8 cellular contexts compared by ENCODE assay signal in the genomic region with DNA sequence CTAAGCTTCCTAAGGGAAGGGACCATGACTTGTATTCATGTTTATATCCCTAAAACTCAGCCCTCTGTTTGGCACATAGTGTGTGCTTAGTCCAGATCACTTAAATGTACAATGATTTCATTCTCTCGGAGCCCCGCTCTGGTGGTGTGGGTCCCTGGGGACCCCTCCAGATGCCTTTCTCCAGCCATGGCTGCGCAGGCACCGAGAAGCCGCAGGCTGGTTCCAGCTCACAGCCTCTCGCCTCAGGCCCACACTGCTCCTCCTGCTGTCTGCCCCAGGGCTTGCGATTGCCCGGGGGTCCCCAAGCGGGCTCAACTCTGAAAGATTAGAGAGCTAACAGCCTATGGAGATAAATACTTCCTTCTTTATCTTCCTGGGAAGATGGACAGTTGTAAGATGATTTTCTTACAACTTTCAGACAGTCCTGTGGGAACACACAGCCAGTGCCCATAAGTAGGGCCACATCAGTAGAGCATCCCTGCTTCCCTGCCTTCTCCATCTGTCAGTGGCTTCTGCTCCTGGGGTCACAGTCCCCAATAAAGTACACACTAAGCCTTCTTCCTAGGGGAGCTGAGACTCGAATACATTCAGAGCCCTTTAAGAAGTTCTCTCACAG.
DNase-seq lines count a peak whose midpoint lies in the region; ATAC-seq and TF ChIP-seq lines count a peak whose summit lies in the region.

No MANE protein-coding gene starts in this region.

- CTCF ChIA-PET in activated CD8-positive, alpha-beta T cell treated with anti-CD3 and anti-CD28 coated beads for 36 hours (lab: Charles Lee) = interaction anchor here (2.5 to 4.2 kb wide), 4 partner anchors 8 to 77 kb away, joined by 12 to 19 read pairs (median 14); no protein-coding TSS in a partner anchor

- peaks cover 52% of the 10 kb centered on the region for H3K4me1 Mint-ChIP-seq in activated CD8-positive, alpha-beta T cell treated with anti-CD3 and anti-CD28 coated beads for 36 hours (ENCODE audit: low read depth)
- H3K4me1 Mint-ChIP-seq in stimulated activated naive CD8-positive, alpha-beta T cell treated with anti-CD3 and anti-CD28 coated beads, Interleukin-15, amount 100 ng/mL, for 72 hours = peaks cover 63% of the 10 kb centered on the region

- no peak overlapping the region for H2AFZ ChIP-seq in hepatocyte

- H3K4me3 ChIP-seq in hepatocyte = no peak overlapping the region

- H3K27me3 Mint-ChIP-seq in activated CD8-positive, alpha-beta T cell treated with anti-CD3 and anti-CD28 coated beads for 36 hours = no peaks in the 10 kb centered on the region
- no peaks in the 10 kb centered on the region for H3K27me3 Mint-ChIP-seq in stimulated activated naive CD8-positive, alpha-beta T cell treated with anti-CD3 and anti-CD28 coated beads, Interleukin-15, amount 100 ng/mL, for 72 hours

- peak overlapping the region; percentile 63 for H3K4me2 ChIP-seq in hepatocyte

- peak overlapping the region; percentile 98 for H3K27ac Mint-ChIP-seq in activated CD8-positive, alpha-beta T cell treated with anti-CD3 and anti-CD28 coated beads for 36 hours
- peak overlapping the region; percentile 98 for H3K27ac Mint-ChIP-seq in stimulated activated naive CD8-positive, alpha-beta T cell treated with anti-CD3 and anti-CD28 coated beads, Interleukin-15, amount 100 ng/mL, for 72 hours

- peaks cover 36% of the 10 kb centered on the region for H3K4me1 ChIP-seq in hepatocyte (ENCODE audit: insufficient read depth)

- H3K36me3 Mint-ChIP-seq in activated CD8-positive, alpha-beta T cell treated with anti-CD3 and anti-CD28 coated beads for 36 hours (ENCODE audit: low read depth) = peaks cover 23% of the 10 kb centered on the region

- TF ChIP-seq CTCF in activated CD8-positive, alpha-beta T cell treated with anti-CD3 and anti-CD28 coated beads for 36 hours (IDR thresholded peaks at IDR 0.05) = no peak
- no peak for TF ChIP-seq CTCF in hepatocyte (IDR thresholded peaks at IDR 0.05; ENCODE audit: poor library complexity)

- H3K4me3 Mint-ChIP-seq in activated CD8-positive, alpha-beta T cell treated with anti-CD3 and anti-CD28 coated beads for 36 hours = peak overlapping the region; percentile 71
- peak overlapping the region; percentile 77 to 90 for H3K4me3 Mint-ChIP-seq in stimulated activated naive CD8-positive, alpha-beta T cell treated with anti-CD3 and anti-CD28 coated beads, Interleukin-15, amount 100 ng/mL, for 72 hours

- peak overlapping the region; percentile 97 for H3K27ac ChIP-seq in hepatocyte

- DNase-seq in activated CD8-positive, alpha-beta T cell treated with anti-CD3 and anti-CD28 coated beads for 36 hours = peak; percentile 19
- DNase-seq in hepatocyte (ENCODE audit: low spot score) = no peak
- peak; percentile 18 to 21 for DNase-seq in stimulated activated naive CD8-positive, alpha-beta T cell treated with anti-CD3 and anti-CD28 coated beads, Interleukin-15, amount 100 ng/mL, for 72 hours
- DNase-seq in KBM-7 = no peak
- no peak for DNase-seq in NCI-H1092 treated with DMSO at 0.1 percent for 48 hours (lab: John Stamatoyannopoulos, UW)
- DNase-seq in HPDE6-E6E7 (ENCODE audit: extremely low spot score) = no peak

- no peaks in the 10 kb centered on the region for H3K36me3 ChIP-seq in hepatocyte (replicated peaks; ENCODE audit: insufficient read depth, low read depth)

- in situ Hi-C loops in KBM-7 (cut with MboI; ENCODE audit: low pct_unique_long_range_greater_than_20kb, low sequenced_read_pairs) = no loop called here

- no peaks in the 10 kb centered on the region for H3K9me2 ChIP-seq in hepatocyte (replicated peaks; ENCODE audit: insufficient read depth)

- 90% methylated on average over 10 of the region's 10 CpGs for WGBS in hepatocyte (ENCODE audit: low lambda C conversion rate, missing lambda C conversion rate)

- H3K9me3 ChIP-seq in hepatocyte (ENCODE audit: low read depth) = no peaks in the 10 kb centered on the region

- no peaks in the 10 kb centered on the region for H3K9me3 Mint-ChIP-seq in activated CD8-positive, alpha-beta T cell treated with anti-CD3 and anti-CD28 coated beads for 36 hours
- H3K9me3 Mint-ChIP-seq in stimulated activated naive CD8-positive, alpha-beta T cell treated with anti-CD3 and anti-CD28 coated beads, Interleukin-15, amount 100 ng/mL, for 72 hours = no peaks in the 10 kb centered on the region

- H4K20me1 ChIP-seq in hepatocyte (ENCODE audit: insufficient read depth, poor library complexity, severe bottlenecking) = no peaks in the 10 kb centered on the region

- ATAC-seq in GM18861 (IDR thresholded peaks at IDR 0.05; ENCODE audit: unreplicated experiment) (peak; percentile 30), HG02938 (IDR thresholded peaks at IDR 0.05; ENCODE audit: unreplicated experiment) (peak; percentile 42)
- no peak for ATAC-seq in activated CD8-positive, alpha-beta T cell treated with anti-CD3 and anti-CD28 coated beads for 36 hours
- no peak for ATAC-seq in stimulated activated naive CD8-positive, alpha-beta T cell treated with anti-CD3 and anti-CD28 coated beads, Interleukin-15, amount 100 ng/mL, for 72 hours

- intact Hi-C loops in activated CD8-positive, alpha-beta T cell treated with anti-CD3 and anti-CD28 coated beads for 36 hours (cut with micrococcal nuclease) = loop anchor here (5.0 to 10.0 kb wide), 3 partner anchors 68 to 150 kb away; partner anchors contain the start of genes CENPV, NCOR1 and PIGL

- H3K79me2 ChIP-seq in hepatocyte = no peaks in the 10 kb centered on the region

- POLR2A ChIA-PET in activated CD8-positive, alpha-beta T cell treated with anti-CD3 and anti-CD28 coated beads for 36 hours (lab: Charles Lee) = interaction anchor here (0.8 to 6.5 kb wide), 6 partner anchors 12 to 152 kb away, joined by 3 to 30 read pairs (median 4); partner anchors contain the start of genes CENPV, NCOR1 and PIGL

- no peaks in the 10 kb centered on the region for H3K27me3 ChIP-seq in hepatocyte

Comparison
In these comparisons a context has a peak if more than half of its experiments do, and no peak if none do; other contexts are left out.
1. ATAC-seq: peak in GM18861 (single experiment) and HG02938 (single experiment); none in activated CD8-positive, alpha-beta T cell treated with anti-CD3 and anti-CD28 coated beads for 36 hours (single experiment) and stimulated activated naive CD8-positive, alpha-beta T cell treated with anti-CD3 and anti-CD28 coated beads, Interleukin-15, amount 100 ng/mL, for 72 hours (single experiment).
2. DNase-seq: peak in activated CD8-positive, alpha-beta T cell treated with anti-CD3 and anti-CD28 coated beads for 36 hours (single experiment) and stimulated activated naive CD8-positive, alpha-beta T cell treated with anti-CD3 and anti-CD28 coated beads, Interleukin-15, amount 100 ng/mL, for 72 hours (2 of 2); none in hepatocyte (single experiment), KBM-7 (single experiment), NCI-H1092 treated with DMSO at 0.1 percent for 48 hours (single experiment) and HPDE6-E6E7 (single experiment).